Comparison of ENCODE assay signal across 8 cellular contexts in the genomic region with DNA sequence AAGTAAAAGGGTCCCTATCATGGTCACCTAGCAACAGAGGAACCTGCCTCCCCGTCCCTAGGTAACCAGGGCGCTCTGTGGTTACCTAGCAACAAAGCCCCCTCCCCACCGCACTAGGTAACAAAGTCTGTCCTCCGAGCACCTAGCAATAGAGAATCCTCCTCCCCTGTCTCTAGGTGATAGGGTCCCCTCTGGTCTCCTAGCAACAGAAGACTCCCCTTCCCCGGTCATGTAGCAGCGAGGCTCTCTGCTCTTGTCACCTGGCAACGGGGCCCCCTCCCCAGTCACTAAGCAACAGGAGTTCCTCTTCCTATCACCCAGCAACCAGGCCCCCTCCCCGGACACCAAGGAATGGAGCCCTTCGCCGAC. TPM values are rescaled to one million over a fixed set of nuclear protein-coding genes. Genes with fewer than 3 reads are reported as not detected.
DNase-seq lines count a peak whose midpoint lies in the region; ATAC-seq and TF ChIP-seq lines count a peak whose summit lies in the region.

No MANE protein-coding gene starts in this region.

- H3K4me1 Mint-ChIP-seq in activated T-cell treated with anti-CD3 and anti-CD28 coated beads, Interleukin-2, amount 50 U/mL, for 24 hours (ENCODE audit: low read depth) = peaks cover 19% of the 10 kb centered on the region
- peaks cover 1% of the 10 kb centered on the region for H3K4me1 Mint-ChIP-seq in endodermal cell

- H3K9me3 Mint-ChIP-seq in activated T-cell treated with anti-CD3 and anti-CD28 coated beads, Interleukin-2, amount 50 U/mL, for 24 hours = no peaks in the 10 kb centered on the region
- H3K9me3 Mint-ChIP-seq in endodermal cell = no peaks in the 10 kb centered on the region

- ATAC-seq in HG03457 (IDR thresholded peaks at IDR 0.05; ENCODE audit: unreplicated experiment) (no peak), HG02759 (IDR thresholded peaks at IDR 0.05; ENCODE audit: unreplicated experiment) (no peak)

- H3K27ac Mint-ChIP-seq in activated T-cell treated with anti-CD3 and anti-CD28 coated beads, Interleukin-2, amount 50 U/mL, for 24 hours = peak overlapping the region; percentile 96
- H3K27ac Mint-ChIP-seq in endodermal cell = peak overlapping the region; percentile 88

- H3K36me3 Mint-ChIP-seq in activated T-cell treated with anti-CD3 and anti-CD28 coated beads, Interleukin-2, amount 50 U/mL, for 24 hours (ENCODE audit: low read depth) = peaks cover 12% of the 10 kb centered on the region
- no peaks in the 10 kb centered on the region for H3K36me3 Mint-ChIP-seq in endodermal cell (ENCODE audit: low read depth)

- H3K4me2 ChIP-seq in OCI-LY3 (ENCODE audit: low read length) = peak overlapping the region; percentile 79

- peak overlapping the region; percentile 61 for H3K27ac ChIP-seq in OCI-LY3 (ENCODE audit: low read length)
- peak overlapping the region; percentile 97 for H3K27ac ChIP-seq in endodermal cell (ENCODE audit: low read depth, low read length)
- peak overlapping the region; percentile 81 for H3K27ac ChIP-seq in neutrophil

- no peaks in the 10 kb centered on the region for H3K27me3 ChIP-seq in OCI-LY3 (ENCODE audit: low read depth, low read length)
- no peaks in the 10 kb centered on the region for H3K27me3 ChIP-seq in endodermal cell (ENCODE audit: control insufficient read depth, insufficient read depth, low read length, poor library complexity, severe bottlenecking)
- H3K27me3 ChIP-seq in neutrophil = peaks cover 25% of the 10 kb centered on the region

- H3K27me3 Mint-ChIP-seq in activated T-cell treated with anti-CD3 and anti-CD28 coated beads, Interleukin-2, amount 50 U/mL, for 24 hours = peaks cover 10% of the 10 kb centered on the region
- peaks cover 34% of the 10 kb centered on the region for H3K27me3 Mint-ChIP-seq in endodermal cell (ENCODE audit: insufficient read depth)

- DNase-seq in activated T-cell treated with anti-CD3 and anti-CD28 coated beads, Interleukin-2, amount 50 U/mL, for 24 hours = no peak
- DNase-seq in activated T-cell treated with anti-CD3 and anti-CD28 coated beads, Interleukin-2, amount 50 U/mL, for 48 hours = no peak
- DNase-seq in endodermal cell = no peak
- DNase-seq in GM03348 (ENCODE audit: low spot score) = no peak

- H3K4me3 ChIP-seq in OCI-LY3 (ENCODE audit: low read length) (peak overlapping the region; percentile 93), endodermal cell (ENCODE audit: low read length) (peak overlapping the region; percentile 73), neutrophil (ENCODE audit: low read depth in 1 of 2, low read length in 1 of 2) (peak overlapping the region; percentile 71 to 81)

- TF ChIP-seq CTCF in OCI-LY3 (IDR thresholded peaks at IDR 0.05; ENCODE audit: low read depth, low read length) (no peak), endodermal cell (conservative IDR thresholded peaks at IDR 0.05) (no peak), neutrophil (IDR thresholded peaks at IDR 0.05) (no peak)

- 25 to 38% methylated on average over 7 to 10 of the region's 10 CpGs for WGBS in endodermal cell (ENCODE audit: insufficient coverage in 1 of 2, insufficient read length in 1 of 2), 2 experiments

- H3K9ac ChIP-seq in OCI-LY3 (ENCODE audit: low read length) (peak overlapping the region; percentile 83), endodermal cell (ENCODE audit: extremely low read depth, low read length, poor library complexity, severe bottlenecking) (peak overlapping the region; percentile 38)

- peak overlapping the region; percentile 93 for H3K4me3 Mint-ChIP-seq in activated T-cell treated with anti-CD3 and anti-CD28 coated beads, Interleukin-2, amount 50 U/mL, for 24 hours
- peak overlapping the region; percentile 70 for H3K4me3 Mint-ChIP-seq in endodermal cell

- H3K36me3 ChIP-seq in OCI-LY3 (replicated peaks; ENCODE audit: low read depth, low read length) (no peaks in the 10 kb centered on the region), endodermal cell (ENCODE audit: control insufficient read depth, insufficient read depth, low read length) (no peaks in the 10 kb centered on the region), neutrophil (peaks cover 7% of the 10 kb centered on the region)

- H3K79me2 ChIP-seq in OCI-LY3 (ENCODE audit: low read length) = no peaks in the 10 kb centered on the region; the same call in 1 of the 2 replicates

- no peaks in the 10 kb centered on the region for H4K20me1 ChIP-seq in OCI-LY3 (ENCODE audit: insufficient read depth, low read length)

- H2AFZ ChIP-seq in OCI-LY3 (ENCODE audit: low read depth, low read length) = peak overlapping the region; percentile 35; the same call in 1 of the 2 replicates

- no peaks in the 10 kb centered on the region for H3K9me3 ChIP-seq in OCI-LY3 (ENCODE audit: insufficient read depth, low read length)
- H3K9me3 ChIP-seq in endodermal cell (ENCODE audit: control insufficient read depth, low read length) = no peaks in the 10 kb centered on the region
- no peaks in the 10 kb centered on the region for H3K9me3 ChIP-seq in neutrophil

- H3K4me1 ChIP-seq in OCI-LY3 (ENCODE audit: low read length) (peaks cover 10% of the 10 kb centered on the region), endodermal cell (ENCODE audit: control insufficient read depth, insufficient read depth, low read length) (no peaks in the 10 kb centered on the region), neutrophil (ENCODE audit: control insufficient read depth in 1 of 2, insufficient read depth in 1 of 2, low read depth in 1 of 2, low read length in 1 of 2) (peaks cover 6 to 9% of the 10 kb centered on the region in 2 experiments)

RNA-seq across cellular contexts. Expression of a gene that starts 0.3 kb away (rescaled TPM):
- total RNA-seq in endodermal cell = 10 to 100 TPM; 12.1 to 13.7 TPM
- polyA plus RNA-seq in endodermal cell (2013, experiment 1 of 2) = 5.6 TPM
- 4.8 TPM for polyA plus RNA-seq in endodermal cell (2013, experiment 2 of 2)

RNA-seq across cellular contexts. Expression of a gene that starts 3.0 kb away (rescaled TPM):
- not detected for total RNA-seq in endodermal cell
- not detected for polyA plus RNA-seq in endodermal cell (2013, experiment 1 of 2)
- polyA plus RNA-seq in endodermal cell (2013, experiment 2 of 2) = not detected

RNA-seq across cellular contexts. Expression of a gene that starts 34.0 kb away (rescaled TPM):
- 1 to 10 TPM; 8.3 to 9.5 TPM for total RNA-seq in endodermal cell
- 1.7 TPM for polyA plus RNA-seq in endodermal cell (2013, experiment 1 of 2)
- polyA plus RNA-seq in endodermal cell (2013, experiment 2 of 2) = 2.4 TPM

RNA-seq across cellular contexts. Expression of a gene that starts 34.4 kb away (rescaled TPM):
- total RNA-seq in endodermal cell = 100 to 1,000 TPM; 119 to 123 TPM
- polyA plus RNA-seq in endodermal cell (2013, experiment 1 of 2) = 88.6 TPM
- polyA plus RNA-seq in endodermal cell (2013, experiment 2 of 2) = 88.0 TPM

RNA-seq across cellular contexts. Expression of a gene that starts 57.6 kb away (rescaled TPM):
- 1 to 10 TPM; 2.3 to 7.0 TPM for total RNA-seq in endodermal cell
- polyA plus RNA-seq in endodermal cell (2013, experiment 1 of 2) = 48.9 TPM
- 53.8 TPM for polyA plus RNA-seq in endodermal cell (2013, experiment 2 of 2)
